Comparison of ENCODE assay signal across 21 cellular contexts in the genomic region with DNA sequence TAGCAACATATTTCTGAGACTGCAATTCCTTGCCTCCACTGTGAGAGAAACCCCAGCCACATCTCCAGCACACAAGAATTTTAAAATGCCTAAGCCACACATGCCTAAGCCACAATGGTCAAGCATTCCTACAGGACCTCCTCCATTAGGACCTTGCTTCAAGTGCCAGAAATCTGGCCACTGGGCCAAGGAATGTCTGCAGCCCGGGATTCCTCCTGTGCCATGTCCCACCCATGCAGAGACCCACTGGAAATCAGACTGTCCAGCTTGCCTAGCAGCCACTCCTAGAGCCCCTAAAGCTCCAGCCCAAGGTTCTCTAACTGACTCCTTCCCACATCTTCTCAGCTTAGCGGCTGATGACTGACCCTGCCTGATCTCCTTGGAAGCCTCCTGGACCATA.
DNase-seq lines count a peak whose midpoint lies in the region; ATAC-seq, FAIRE-seq and TF ChIP-seq lines count a peak whose summit lies in the region.
"Had no signal": no experiment of that assay in that cellular context is flagged by ENCODE, and none has a peak within 500 bp of the region (broad histone marks: within the 10 kb centered on the region; RNA-seq: fewer than 3 reads in every experiment).

No MANE protein-coding gene starts in this region.

- intact Hi-C loops in aorta (cut with DNase I), result no loop called here
- intact Hi-C loops in mucosa of descending colon (cut with DNase I, micrococcal nuclease), result no loop called here

- TF ChIP-seq CTCF in AG10803 (conservative IDR thresholded peaks at IDR 0.05; ENCODE audit: low read length) (no peak), astrocyte (IDR thresholded peaks at IDR 0.05; ENCODE audit: insufficient read depth, low read depth, low read length) (no peak), mucosa of descending colon (IDR thresholded peaks at IDR 0.05) (no peak)

- DNase-seq in AG10803 (ENCODE audit: low read depth) (peak; percentile 38), astrocyte (ENCODE audit: low read depth) (peak; percentile 54), myocyte (ENCODE audit: low read depth) (peak; percentile 89), DMS 273 (lab: John Stamatoyannopoulos, UW; ENCODE audit: unreplicated experiment) (no peak), aorta (no peak), mucosa of descending colon (no peak)
- DNase-seq: 8988T; Calu3; CD8-positive, alpha-beta T cell; DMS 273 treated with DMSO at 0.1 percent for 48 hours; DMS53; DND-41; H9 had no signal

- no peak overlapping the region for H3K4me2 ChIP-seq in astrocyte (ENCODE audit: low read length)
- H3K4me2 ChIP-seq: BLaER1 treated with 17β-estradiol and CSF1 and Interleukin-3, amounts not matched to agents 10 nM and 100 nM had no signal

- H4K20me1 ChIP-seq in astrocyte (ENCODE audit: insufficient read depth, low read length), result no peaks in the 10 kb centered on the region
- H4K20me1 ChIP-seq: BLaER1 treated with 17β-estradiol and CSF1 and Interleukin-3, amounts not matched to agents 10 nM and 100 nM had no signal

- H3K79me2 ChIP-seq in astrocyte (ENCODE audit: insufficient read depth, low read length), result no peaks in the 10 kb centered on the region

- no peaks in the 10 kb centered on the region for H3K4me1 ChIP-seq in astrocyte (ENCODE audit: insufficient read depth, low read length)
- H3K4me1 ChIP-seq in aorta (ENCODE audit: control insufficient read depth in 1 of 2, insufficient read depth in 2 of 2, low read length in 2 of 2), result no peaks in the 10 kb centered on the region
- no peaks in the 10 kb centered on the region for H3K4me1 ChIP-seq in mucosa of descending colon (ENCODE audit: low read depth)
- H3K4me1 ChIP-seq: BLaER1 treated with 17β-estradiol and CSF1 and Interleukin-3, amounts not matched to agents 10 nM and 100 nM had no signal

- no peaks in the 10 kb centered on the region for H3K36me3 Mint-ChIP-seq in astrocyte (ENCODE audit: low read depth, unreplicated experiment)
- H3K36me3 Mint-ChIP-seq in stimulated activated memory B cell treated with anti-CD40 and anti-IgM and Interleukin-4, amounts not matched to agents 10 μg/mL and 1 μg/mL and 100 μg/mL, for 72 hours, result no peaks in the 10 kb centered on the region
- H3K36me3 Mint-ChIP-seq: CD8-positive, alpha-beta T cell had no signal

- H3K9me3 Mint-ChIP-seq in astrocyte (ENCODE audit: unreplicated experiment), result no peaks in the 10 kb centered on the region
- no peaks in the 10 kb centered on the region for H3K9me3 Mint-ChIP-seq in stimulated activated memory B cell treated with anti-CD40 and anti-IgM and Interleukin-4, amounts not matched to agents 10 μg/mL and 1 μg/mL and 100 μg/mL, for 72 hours
- H3K9me3 Mint-ChIP-seq: CD8-positive, alpha-beta T cell; H9 had no signal

- H2AFZ ChIP-seq in astrocyte (ENCODE audit: low read depth, low read length), result no peak overlapping the region

- H3K27me3 Mint-ChIP-seq in astrocyte (ENCODE audit: low read depth, unreplicated experiment), result no peaks in the 10 kb centered on the region
- H3K27me3 Mint-ChIP-seq in stimulated activated memory B cell treated with anti-CD40 and anti-IgM and Interleukin-4, amounts not matched to agents 10 μg/mL and 1 μg/mL and 100 μg/mL, for 72 hours, result no peaks in the 10 kb centered on the region
- H3K27me3 Mint-ChIP-seq: B cell had no signal

- H3K27me3 ChIP-seq in astrocyte (ENCODE audit: insufficient read depth, low read length), result no peaks in the 10 kb centered on the region
- no peaks in the 10 kb centered on the region for H3K27me3 ChIP-seq in aorta (ENCODE audit: control insufficient read depth in 1 of 2, insufficient read depth in 2 of 2, low read length in 1 of 2)
- H3K27me3 ChIP-seq: BLaER1 treated with 17β-estradiol and CSF1 and Interleukin-3, amounts not matched to agents 10 nM and 100 nM had no signal

- WGBS in aorta, 2 donors, result 93 to 98% methylated on average over 2 of the region's 2 CpGs

- no peaks in the 10 kb centered on the region for H3K9me3 ChIP-seq in astrocyte (ENCODE audit: insufficient read depth, low read depth, low read length)
- H3K9me3 ChIP-seq in aorta (ENCODE audit: control insufficient read depth, low read length), result no peaks in the 10 kb centered on the region
- no peaks in the 10 kb centered on the region for H3K9me3 ChIP-seq in mucosa of descending colon

- peak; percentile 56 for ATAC-seq in stimulated activated memory B cell treated with anti-CD40 and anti-IgM and Interleukin-4, amounts not matched to agents 10 μg/mL and 1 μg/mL and 100 μg/mL, for 72 hours
- ATAC-seq in aorta (ENCODE audit: low FRiP score) (no peak), mucosa of descending colon (no peak)
- ATAC-seq: CD8-positive, alpha-beta T cell; HepG2 had no signal

- no peak overlapping the region for H3K4me3 Mint-ChIP-seq in astrocyte (ENCODE audit: unreplicated experiment)
- H3K4me3 Mint-ChIP-seq in stimulated activated memory B cell treated with anti-CD40 and anti-IgM and Interleukin-4, amounts not matched to agents 10 μg/mL and 1 μg/mL and 100 μg/mL, for 72 hours, result no peak overlapping the region
- H3K4me3 Mint-ChIP-seq: B cell; CD8-positive, alpha-beta T cell; H9 had no signal

- no peaks in the 10 kb centered on the region for H3K36me3 ChIP-seq in astrocyte (ENCODE audit: insufficient read depth, low read length)
- H3K36me3 ChIP-seq in aorta (ENCODE audit: control insufficient read depth in 1 of 2, insufficient read depth in 2 of 2, low read length in 1 of 2), result no peaks in the 10 kb centered on the region
- no peaks in the 10 kb centered on the region for H3K36me3 ChIP-seq in mucosa of descending colon (ENCODE audit: low read depth)
- H3K36me3 ChIP-seq: BLaER1 treated with 17β-estradiol and CSF1 and Interleukin-3, amounts not matched to agents 10 nM and 100 nM had no signal

- no peak overlapping the region for H3K27ac Mint-ChIP-seq in astrocyte (ENCODE audit: unreplicated experiment)
- no peak overlapping the region for H3K27ac Mint-ChIP-seq in stimulated activated memory B cell treated with anti-CD40 and anti-IgM and Interleukin-4, amounts not matched to agents 10 μg/mL and 1 μg/mL and 100 μg/mL, for 72 hours
- H3K27ac Mint-ChIP-seq: B cell; CD8-positive, alpha-beta T cell; H9 had no signal

- H3K27ac ChIP-seq in astrocyte (ENCODE audit: low read depth, low read length) (no peak overlapping the region), aorta (ENCODE audit: low read depth in 1 of 2, low read length in 2 of 2) (no peak overlapping the region)
- H3K27ac ChIP-seq: BLaER1 treated with 17β-estradiol and CSF1 and Interleukin-3, amounts not matched to agents 10 nM and 100 nM had no signal

- no peak overlapping the region for H3K4me3 ChIP-seq in AG10803 (ENCODE audit: low read length)
- H3K4me3 ChIP-seq in astrocyte (ENCODE audit: insufficient read depth, low read depth, low read length), result no peak overlapping the region
- no peak overlapping the region for H3K4me3 ChIP-seq in aorta (ENCODE audit: low read length in 2 of 2)
- no peak overlapping the region for H3K4me3 ChIP-seq in mucosa of descending colon
- H3K4me3 ChIP-seq: BLaER1 treated with 17β-estradiol and CSF1 and Interleukin-3, amounts not matched to agents 10 nM and 100 nM had no signal

- H3K4me1 Mint-ChIP-seq in astrocyte (ENCODE audit: low read depth, unreplicated experiment), result peaks cover 3% of the 10 kb centered on the region
- no peaks in the 10 kb centered on the region for H3K4me1 Mint-ChIP-seq in stimulated activated memory B cell treated with anti-CD40 and anti-IgM and Interleukin-4, amounts not matched to agents 10 μg/mL and 1 μg/mL and 100 μg/mL, for 72 hours
- H3K4me1 Mint-ChIP-seq: B cell, H9 had no signal

- no peak for FAIRE-seq in astrocyte (lab: Jason Lieb, UNC)
- FAIRE-seq: G401.6, GM12891, GM19239, H1, HepG2 had no signal

- no peak overlapping the region for H3K9ac ChIP-seq in astrocyte (ENCODE audit: low read length)
- H3K9ac ChIP-seq: BLaER1 treated with 17β-estradiol and CSF1 and Interleukin-3, amounts not matched to agents 10 nM and 100 nM had no signal

Comparison
In these comparisons a context has a peak if more than half of its experiments do, and no peak if none do; other contexts are left out.
1. DNase-seq: peak in AG10803 (single experiment), astrocyte (single experiment) and myocyte (single experiment); none in DMS 273 (single experiment), aorta (0 of 2) and mucosa of descending colon (0 of 3).